ENCODE assay signal across 27 cellular contexts in genomic region chr5:158265931-158266710, GRCh38.
"Had no signal": no experiment of that assay in that cellular context is flagged by ENCODE, and none has a peak within 500 bp of the region (broad histone marks: within the 10 kb centered on the region; RNA-seq: fewer than 3 reads in every experiment).

No MANE protein-coding gene starts in this region.

- H3K4me3 ChIP-seq: dorsolateral prefrontal cortex, gastroesophageal sphincter, heart left ventricle, hepatocyte, left lung, prostate gland, right atrium auricular region, sigmoid colon, skin epidermis, spleen, thoracic aorta, tibial nerve, upper lobe of left lung had no signal

- H3K27me3 ChIP-seq: foreskin keratinocyte, gastroesophageal sphincter, heart left ventricle, hepatocyte, left lung, neutrophil, right atrium auricular region, sigmoid colon, spleen, tibial nerve, upper lobe of left lung had no signal

- H3K9me3 Mint-ChIP-seq: neural crest cell; stimulated activated naive CD8-positive, alpha-beta T cell treated with anti-CD3 and anti-CD28 coated beads, Interleukin-15, Interleukin-2, amounts not matched to agents 100 ng/mL and 50 ng/mL, for 24 hours had no signal

- DNase-seq: dorsolateral prefrontal cortex; effector CD4-positive, alpha-beta T cell; foreskin keratinocyte; heart left ventricle; kidney; left lung; mesenchymal stem cell; midbrain; naive thymus-derived CD8-positive, alpha-beta T cell; sigmoid colon; spleen; stimulated activated CD4-positive, alpha-beta T cell treated with anti-CD3 and anti-CD28 coated beads, Interleukin-4, amount 100 ng/mL, for 4 hours; stimulated activated naive B cell treated with anti-CD40 and anti-IgM and Interleukin-4, amounts not matched to agents 10 μg/mL and 1 μg/mL and 100 μg/mL, for 72 hours; upper lobe of left lung had no signal

- ATAC-seq: esophagus mucosa; foreskin keratinocyte; gastroesophageal sphincter; heart left ventricle; left lung; naive thymus-derived CD8-positive, alpha-beta T cell; stimulated activated naive B cell treated with anti-CD40 and anti-IgM and Interleukin-4, amounts not matched to agents 10 μg/mL and 1 μg/mL and 100 μg/mL, for 72 hours had no signal

- H3K36me3 ChIP-seq: gastroesophageal sphincter, heart left ventricle, left lung, neutrophil, prostate gland, right atrium auricular region, sigmoid colon, spleen, thoracic aorta, tibial nerve, upper lobe of left lung had no signal

- H3K4me3 Mint-ChIP-seq: naive thymus-derived CD8-positive, alpha-beta T cell; neural crest cell; stimulated activated naive B cell treated with anti-CD40 and anti-IgM and Interleukin-4, amounts not matched to agents 10 μg/mL and 1 μg/mL and 100 μg/mL, for 72 hours; stimulated activated naive CD8-positive, alpha-beta T cell treated with anti-CD3 and anti-CD28 coated beads, Interleukin-15, Interleukin-2, amounts not matched to agents 100 ng/mL and 50 ng/mL, for 24 hours had no signal

- H3K27ac ChIP-seq: dorsolateral prefrontal cortex, epithelial cell of prostate, foreskin keratinocyte, gastroesophageal sphincter, heart left ventricle, hepatocyte, left lung, neutrophil, parathyroid adenoma, prostate gland, right atrium auricular region, sigmoid colon, skin epidermis, spleen, thoracic aorta, tibial nerve, upper lobe of left lung had no signal

- H3K27ac Mint-ChIP-seq: naive thymus-derived CD8-positive, alpha-beta T cell; stimulated activated naive B cell treated with anti-CD40 and anti-IgM and Interleukin-4, amounts not matched to agents 10 μg/mL and 1 μg/mL and 100 μg/mL, for 72 hours; stimulated activated naive CD8-positive, alpha-beta T cell treated with anti-CD3 and anti-CD28 coated beads, Interleukin-15, Interleukin-2, amounts not matched to agents 100 ng/mL and 50 ng/mL, for 24 hours had no signal

- H3K27me3 Mint-ChIP-seq: naive thymus-derived CD8-positive, alpha-beta T cell; stimulated activated naive B cell treated with anti-CD40 and anti-IgM and Interleukin-4, amounts not matched to agents 10 μg/mL and 1 μg/mL and 100 μg/mL, for 72 hours; stimulated activated naive CD8-positive, alpha-beta T cell treated with anti-CD3 and anti-CD28 coated beads, Interleukin-15, Interleukin-2, amounts not matched to agents 100 ng/mL and 50 ng/mL, for 24 hours had no signal

- H3K4me1 Mint-ChIP-seq: naive thymus-derived CD8-positive, alpha-beta T cell had no signal

- H3K9me3 ChIP-seq: neutrophil, prostate gland, sigmoid colon, upper lobe of left lung had no signal

- H3K4me1 ChIP-seq: foreskin keratinocyte, gastroesophageal sphincter, left lung, parathyroid adenoma, prostate gland, right atrium auricular region, sigmoid colon, spleen, tibial nerve, upper lobe of left lung had no signal
